In the genomic region with DNA sequence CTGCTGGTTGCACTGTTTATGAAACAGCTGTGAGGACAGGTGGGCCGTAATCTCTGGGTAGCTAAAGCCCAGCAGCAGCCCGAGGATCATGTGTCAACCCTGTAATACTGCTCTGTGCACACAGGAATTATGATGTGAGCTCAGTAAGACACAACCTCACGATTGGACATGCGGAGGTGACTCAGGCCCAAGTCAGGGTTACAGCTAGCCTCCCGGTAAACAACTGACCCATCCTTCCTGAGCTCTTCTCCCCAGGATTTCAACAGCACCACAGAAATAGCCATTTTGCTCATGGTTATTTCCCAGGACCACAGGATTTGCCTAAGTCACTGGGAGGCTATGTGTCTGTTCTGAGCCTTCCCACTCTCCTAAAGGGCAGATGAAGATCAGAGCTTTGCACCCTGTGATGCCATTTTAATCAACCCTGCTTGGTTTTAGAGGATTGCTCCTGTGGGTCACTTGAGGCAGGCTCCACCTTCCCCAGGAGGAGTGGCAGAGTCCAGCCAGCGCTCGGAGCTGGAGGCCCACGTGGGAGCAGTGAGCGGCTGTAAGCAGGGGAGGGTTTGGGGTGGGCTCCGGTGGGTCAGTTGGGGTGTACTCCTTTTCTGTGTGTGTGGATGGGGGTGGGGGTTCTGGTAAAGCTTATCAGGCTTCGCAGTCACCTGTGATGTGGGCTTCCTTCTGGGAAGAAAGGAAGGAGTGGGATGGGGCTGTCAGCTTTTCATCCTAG, we compare ENCODE assay signal across 8 cellular contexts. TPM values are rescaled to one million over a fixed set of nuclear protein-coding genes. Genes with fewer than 3 reads are reported as not detected.
DNase-seq lines count a peak whose midpoint lies in the region; ATAC-seq and TF ChIP-seq lines count a peak whose summit lies in the region.

A gene (plus strand): TSS at position 363 of the 730 bp plus-strand sequence. CDS start 6,256 bp downstream, outside the sequence.

- H3K9ac ChIP-seq in OCI-LY3 (ENCODE audit: low read length) = peak within 1 kb of the TSS; percentile 75
- peak within 1 kb of the TSS; percentile 90 for H3K9ac ChIP-seq in mesenchymal stem cell (ENCODE audit: low read length)

- TF ChIP-seq POLR2A in breast epithelium (IDR thresholded peaks at IDR 0.05) (no peak), transverse colon (IDR thresholded peaks at IDR 0.05) (no peak)

- H2AK5ac ChIP-seq in mesenchymal stem cell (ENCODE audit: low read length, severe bottlenecking) = peak within 1 kb of the TSS; percentile 54

- no peak for DNase-seq in T-helper 1 cell
- DNase-seq in breast epithelium (ENCODE audit: low spot score in 2 of 2) = no peak
- DNase-seq in mesenchymal stem cell = peak; percentile 99
- DNase-seq in transverse colon = peak; percentile 21

- H3K18ac ChIP-seq in mesenchymal stem cell (ENCODE audit: low read depth in 1 of 2, low read length in 2 of 2) = peak within 1 kb of the TSS; percentile 65 to 79

- intact Hi-C loops in T-helper 1 cell treated with Interleukin-12 subunit alpha and Interleukin-12 subunit beta and Interleukin-4 antibody, amounts not matched to agents 30 ng/mL and 1 ng/mL, for 36 hours (cut with micrococcal nuclease) = loop anchor here (5.0 to 10.0 kb wide), 5 partner anchors 840 to 1770 kb away; a partner anchor contains a TSS
- intact Hi-C loops in breast epithelium (cut with DNase I; ENCODE audit: low total_unique reads) (loop anchor here (2.0 kb wide), 1 partner anchor 40 kb away; no protein-coding TSS in a partner anchor), transverse colon (cut with DNase I; ENCODE audit: low total_unique reads) (no loop called here)

- H2BK5ac ChIP-seq in mesenchymal stem cell (ENCODE audit: low read depth, low read length, poor library complexity, severe bottlenecking) = peak within 1 kb of the TSS; percentile 60

- H2BK120ac ChIP-seq in mesenchymal stem cell (ENCODE audit: low read depth, low read length) = peak within 1 kb of the TSS; percentile 35

- in situ Hi-C loops in transverse colon (cut with MboI; ENCODE audit: low pct_ligation_motif_present in 1 of 4, low pct_unique_long_range_greater_than_20kb in 1 of 4, low sequenced_read_pairs in 3 of 4) = no loop called here

- H3K4ac ChIP-seq in mesenchymal stem cell (ENCODE audit: low read depth in 1 of 2, low read length in 2 of 2) = peak within 1 kb of the TSS; percentile 16 to 62

- peak within 1 kb of the TSS; percentile 49 to 67 for H2BK12ac ChIP-seq in mesenchymal stem cell (ENCODE audit: low read length in 2 of 2)

- H3K27ac ChIP-seq in OCI-LY3 (ENCODE audit: low read length) (peak within 1 kb of the TSS; percentile 74), breast epithelium (peak within 1 kb of the TSS in 1 of 2 donors; percentile 61), mesenchymal stem cell (ENCODE audit: low read length, poor library complexity, severe bottlenecking) (peak within 1 kb of the TSS; percentile 73), transverse colon (peak within 1 kb of the TSS; percentile 69 to 79 (median 76))

- H3K9me3 ChIP-seq in OCI-LY3 (ENCODE audit: insufficient read depth, low read length) (no peaks in the 10 kb centered on the region), breast epithelium (no peaks in the 10 kb centered on the region), mesenchymal stem cell (ENCODE audit: control insufficient read depth, low read length) (no peaks in the 10 kb centered on the region), transverse colon (no peaks in the 10 kb centered on the region)

- no peak within 1 kb of the TSS for H3K14ac ChIP-seq in mesenchymal stem cell (ENCODE audit: low read length in 2 of 2)

- H3K27me3 ChIP-seq in OCI-LY3 (ENCODE audit: low read depth, low read length) = peaks cover 19% of the 10 kb centered on the region
- H3K27me3 ChIP-seq in breast epithelium = no peaks in the 10 kb centered on the region
- no peaks in the 10 kb centered on the region for H3K27me3 ChIP-seq in mesenchymal stem cell (ENCODE audit: control insufficient read depth in 1 of 2, insufficient read depth in 1 of 2, low read length in 2 of 2)
- no peaks in the 10 kb centered on the region for H3K27me3 ChIP-seq in transverse colon

- H3K4me1 ChIP-seq in OCI-LY3 (ENCODE audit: low read length) (peaks cover 75% of the 10 kb centered on the region), breast epithelium (peaks cover 0 to 4% of the 10 kb centered on the region in 2 donors), mesenchymal stem cell (ENCODE audit: control insufficient read depth, insufficient read depth, low read depth, low read length) (peaks cover 43% of the 10 kb centered on the region), transverse colon (peaks cover 13 to 57% (median 27%) of the 10 kb centered on the region in 4 donors)

- H3K79me1 ChIP-seq in mesenchymal stem cell (replicated peaks; ENCODE audit: low read length, poor library complexity, severe bottlenecking) = peaks cover 24% of the 10 kb centered on the region

- WGBS in mesenchymal stem cell = 20% methylated on average over 11 of the region's 11 CpGs
- WGBS in transverse colon (ENCODE audit: low coverage in 1 of 2), 2 donors = 53 to 70% methylated on average over 2 to 11 of the region's 11 CpGs

- H4K91ac ChIP-seq in mesenchymal stem cell (ENCODE audit: low read length) = peak within 1 kb of the TSS; percentile 72

- H3K4me3 ChIP-seq in OCI-LY3 (ENCODE audit: low read length) (peak within 1 kb of the TSS; percentile 81), breast epithelium (peak within 1 kb of the TSS; percentile 6 to 46 (median 16)), mesenchymal stem cell (ENCODE audit: insufficient read depth in 1 of 2, low read depth in 1 of 2, low read length in 2 of 2) (peak within 1 kb of the TSS in 1 of 2 experiments; percentile 81), transverse colon (peak within 1 kb of the TSS; percentile 8 to 38 (median 14))

- H4K20me1 ChIP-seq in OCI-LY3 (ENCODE audit: insufficient read depth, low read length) = no peaks in the 10 kb centered on the region

- no peak within 1 kb of the TSS for H3K23ac ChIP-seq in mesenchymal stem cell (ENCODE audit: low read length in 2 of 2)

- H4K8ac ChIP-seq in mesenchymal stem cell (ENCODE audit: low read length) = peak within 1 kb of the TSS; percentile 76

- H2AFZ ChIP-seq in OCI-LY3 (ENCODE audit: low read depth, low read length) (no peak within 1 kb of the TSS), mesenchymal stem cell (ENCODE audit: low read depth, low read length) (peak within 1 kb of the TSS; percentile 83)

- TF ChIP-seq CTCF in OCI-LY3 (IDR thresholded peaks at IDR 0.05; ENCODE audit: low read depth, low read length) = no peak
- TF ChIP-seq CTCF in breast epithelium (IDR thresholded peaks at IDR 0.05) = no peak
- no peak for TF ChIP-seq CTCF in transverse colon (IDR thresholded peaks at IDR 0.05)

- H3K4me2 ChIP-seq in OCI-LY3 (ENCODE audit: low read length) (peak within 1 kb of the TSS; percentile 93), mesenchymal stem cell (ENCODE audit: low read length, poor library complexity, severe bottlenecking) (peak within 1 kb of the TSS; percentile 17)

- no peak for TF ChIP-seq EP300 in transverse colon (IDR thresholded peaks at IDR 0.05; ENCODE audit: low read depth)

- peak within 1 kb of the TSS; percentile 17 for H2BK15ac ChIP-seq in mesenchymal stem cell (ENCODE audit: low read depth, poor library complexity, severe bottlenecking)

- H3K79me2 ChIP-seq in OCI-LY3 (ENCODE audit: low read length) = peaks cover 31% of the 10 kb centered on the region

- ATAC-seq in HG03439 (IDR thresholded peaks at IDR 0.05; ENCODE audit: unreplicated experiment) = peak; percentile 36
- no peak for ATAC-seq in GM21528 (IDR thresholded peaks at IDR 0.05; ENCODE audit: low FRiP score, unreplicated experiment)

- H3K36me3 ChIP-seq in OCI-LY3 (replicated peaks; ENCODE audit: low read depth, low read length) = peaks cover 7% of the 10 kb centered on the region
- H3K36me3 ChIP-seq in breast epithelium = no peaks in the 10 kb centered on the region
- H3K36me3 ChIP-seq in mesenchymal stem cell (ENCODE audit: control insufficient read depth in 1 of 2, insufficient read depth in 2 of 2, low read depth in 1 of 2, low read length in 2 of 2) = no peaks in the 10 kb centered on the region
- H3K36me3 ChIP-seq in transverse colon = no peaks in the 10 kb centered on the region

RNA-seq across cellular contexts. Expression of the gene that starts here (rescaled TPM):
- total RNA-seq in T-helper 1 cell treated with Interleukin-12 subunit alpha and Interleukin-12 subunit beta and Interleukin-4 antibody, amounts not matched to agents 30 ng/mL and 1 ng/mL, for 36 hours = 27.1 and 27.2 TPM in 2 replicates
- total RNA-seq in breast epithelium = 1 to 10 TPM; 6.2 to 6.6 (median 6.4) TPM
- 19.4 TPM for polyA plus RNA-seq in mesenchymal stem cell (2013, experiment 1 of 2)
- 19.7 TPM for polyA plus RNA-seq in mesenchymal stem cell (2013, experiment 2 of 2)
- 10 to 100 TPM in 3 of 4 donors, 1 to 10 TPM in 1; 2.4 to 32.9 (median 11.2) TPM for total RNA-seq in transverse colon

Comparison
In these comparisons a context has a peak if more than half of its experiments do, and no peak if none do; other contexts are left out.
1. DNase-seq: peak in mesenchymal stem cell (single experiment) and transverse colon (single experiment); none in T-helper 1 cell (0 of 5) and breast epithelium (0 of 2).